ENCODE assay signal across 8 cellular contexts in the genomic region with DNA sequence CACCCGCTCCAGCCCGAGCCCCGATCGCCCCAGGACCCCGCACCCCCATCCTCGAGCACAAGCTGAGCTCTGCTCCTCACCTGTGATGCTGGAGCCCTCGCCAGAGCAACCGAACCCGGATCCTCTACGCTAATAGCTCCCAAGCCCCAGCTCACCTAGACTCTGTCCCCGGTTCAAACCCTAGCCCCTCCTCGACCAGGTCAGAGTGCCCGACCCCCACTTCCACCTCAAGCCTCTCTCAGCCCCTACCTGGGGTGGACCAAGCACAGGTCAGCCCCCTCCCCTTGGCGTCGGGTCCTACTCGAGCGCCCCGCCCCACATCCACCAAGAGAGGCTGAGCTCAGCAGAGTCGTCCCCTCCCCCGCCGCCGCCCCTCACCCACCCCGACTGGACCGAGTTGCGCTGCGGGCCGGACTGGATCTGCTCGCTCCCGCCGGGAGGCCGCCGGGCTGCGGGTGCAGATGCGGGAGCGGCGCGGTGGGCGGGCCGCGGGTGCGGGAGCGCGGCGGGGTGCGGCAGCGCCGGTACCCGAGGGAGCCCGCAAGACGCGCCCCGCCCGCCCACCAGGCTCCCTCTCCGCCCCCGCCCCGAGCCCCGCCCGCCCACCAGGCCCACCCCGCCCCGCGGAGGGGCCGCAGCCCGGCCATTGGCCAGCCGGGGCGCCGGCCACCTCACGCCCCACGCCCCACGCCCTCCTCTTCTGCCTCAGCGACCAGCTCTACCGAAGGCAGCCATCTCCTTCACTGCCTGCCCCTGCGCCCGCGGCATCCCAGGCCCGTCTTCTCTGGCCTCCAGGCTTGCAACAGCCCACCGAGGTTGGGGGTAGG.
DNase-seq lines count a peak whose midpoint lies in the region; ATAC-seq and TF ChIP-seq lines count a peak whose summit lies in the region.

No MANE protein-coding gene starts in this region.

- no peak overlapping the region for H3K27ac ChIP-seq in HUES6 (ENCODE audit: low read depth, low read length)
- no peak overlapping the region for H3K27ac ChIP-seq in brain microvascular endothelial cell
- peak overlapping the region in 14 of 21 experiments; percentile 4 to 75 (median 65) for H3K27ac ChIP-seq in skin epidermis

- no peak for TF ChIP-seq CTCF in AG10803 (conservative IDR thresholded peaks at IDR 0.05; ENCODE audit: low read length)
- no peak for TF ChIP-seq CTCF in brain microvascular endothelial cell (IDR thresholded peaks at IDR 0.05; ENCODE audit: low read depth, low read length, missing control alignments)

- peak; percentile 47 for DNase-seq in AG10803 (ENCODE audit: low read depth)
- no peak for DNase-seq in brain microvascular endothelial cell
- DNase-seq in iPS-NIHi7 (ENCODE audit: extremely low spot score): peak; percentile 95
- no peak for DNase-seq in NCI-H524 treated with DMSO at 0.1 percent for 48 hours (lab: John Stamatoyannopoulos, UW)
- DNase-seq in NCI-H446 (lab: John Stamatoyannopoulos, UW): no peak

- in situ Hi-C loops in brain microvascular endothelial cell (cut with HindIII; ENCODE audit: low pct_ligation_motif_present, low sequenced_read_pairs): no loop called here

- H3K36me3 ChIP-seq in HUES6 (ENCODE audit: control insufficient read depth, insufficient read depth, low read length) (no peaks in the 10 kb centered on the region), brain microvascular endothelial cell (replicated peaks) (no peaks in the 10 kb centered on the region)

- no peak for ATAC-seq in GM19351 (IDR thresholded peaks at IDR 0.05; ENCODE audit: unreplicated experiment)

- no peaks in the 10 kb centered on the region for H3K9me3 ChIP-seq in HUES6 (ENCODE audit: control insufficient read depth, insufficient read depth, low read depth, low read length)

- H3K4me3 ChIP-seq in AG10803 (ENCODE audit: low read length) (peak overlapping the region; percentile 74), HUES6 (ENCODE audit: low read depth, low read length) (peak overlapping the region; percentile 82), brain microvascular endothelial cell (ENCODE audit: low read depth, low read length) (peak overlapping the region; percentile 79), skin epidermis (peak overlapping the region; percentile 33 to 55 (median 45))

- H3K4me1 ChIP-seq in HUES6 (ENCODE audit: control insufficient read depth, insufficient read depth, low read length): peaks cover 20% of the 10 kb centered on the region

- H3K27me3 ChIP-seq in HUES6 (ENCODE audit: control insufficient read depth, insufficient read depth, low read length) (peaks cover 43% of the 10 kb centered on the region), brain microvascular endothelial cell (replicated peaks) (no peaks in the 10 kb centered on the region)

- H3K9ac ChIP-seq in HUES6 (ENCODE audit: low read length): peak overlapping the region; percentile 49

Comparison
In these comparisons a context has a peak if more than half of its experiments do, and no peak if none do; other contexts are left out.
1. DNase-seq: peak in AG10803 (single experiment) and iPS-NIHi7 (single experiment); none in brain microvascular endothelial cell (single experiment), NCI-H524 treated with DMSO at 0.1 percent for 48 hours (single experiment) and NCI-H446 (0 of 2).
2. H3K27ac ChIP-seq: peak in skin epidermis (14 of 21); none in HUES6 (single experiment) and brain microvascular endothelial cell (single experiment).
3. Peak in every context shown above with its lines, with median percentiles within 50 percentile points of each other: H3K4me3 ChIP-seq.